ENCODE assay signal across 8 cellular contexts in genomic region chr2:43387092-43388062, GRCh38.
A peak's percentile ranks its signal among the peaks of the same experiment; 100 is the strongest.
DNase-seq lines count a peak whose midpoint lies in the region; ATAC-seq, FAIRE-seq and TF ChIP-seq lines count a peak whose summit lies in the region.

No MANE protein-coding gene starts in this region.

- H3K79me2 ChIP-seq in OCI-LY7 (ENCODE audit: insufficient read depth, low read depth, low read length), result no peaks in the 10 kb centered on the region

- H3K4me2 ChIP-seq in OCI-LY7 (ENCODE audit: low read length), result no peak overlapping the region

- intact Hi-C loops in naive thymus-derived CD4-positive, alpha-beta T cell (cut with micrococcal nuclease), result no loop called here
- intact Hi-C loops in OCI-LY7 (cut with micrococcal nuclease; ENCODE audit: unreplicated experiment) (no loop called here), Calu3 (cut with micrococcal nuclease; ENCODE audit: unreplicated experiment) (no loop called here)

- no peaks in the 10 kb centered on the region for H3K9me3 ChIP-seq in naive thymus-derived CD4-positive, alpha-beta T cell (ENCODE audit: control insufficient read depth in 2 of 3, low read length in 3 of 3)
- no peaks in the 10 kb centered on the region for H3K9me3 ChIP-seq in OCI-LY7 (ENCODE audit: low read length)

- peak; percentile 90 for FAIRE-seq in GM18507 (lab: Jason Lieb, UNC)

- TF ChIP-seq CTCF in OCI-LY7 (conservative IDR thresholded peaks at IDR 0.05; ENCODE audit: low read length) (no peak), Calu3 (IDR thresholded peaks at IDR 0.05; ENCODE audit: unreplicated experiment) (no peak)

- H3K4me1 Mint-ChIP-seq in naive thymus-derived CD4-positive, alpha-beta T cell, result peaks cover 0 to 32% (median 9%) of the 10 kb centered on the region in 7 donors
- H3K4me1 Mint-ChIP-seq in Calu3 (ENCODE audit: low read depth, unreplicated experiment), result peaks cover 32% of the 10 kb centered on the region

- H3K4me1 ChIP-seq in naive thymus-derived CD4-positive, alpha-beta T cell (ENCODE audit: control insufficient read depth in 2 of 2, insufficient read depth in 2 of 2, low read length in 2 of 2), result peaks cover 0 to 11% of the 10 kb centered on the region in 2 donors
- H3K4me1 ChIP-seq in OCI-LY7 (ENCODE audit: insufficient read depth, low read length, poor library complexity, severe bottlenecking), result no peaks in the 10 kb centered on the region

- no peaks in the 10 kb centered on the region for H4K20me1 ChIP-seq in OCI-LY7 (ENCODE audit: insufficient read depth, low read length)

- H3K9me3 Mint-ChIP-seq in naive thymus-derived CD4-positive, alpha-beta T cell, result no peaks in the 10 kb centered on the region
- no peaks in the 10 kb centered on the region for H3K9me3 Mint-ChIP-seq in Calu3 (ENCODE audit: low read depth, unreplicated experiment)

- BruUV-seq in OCI-LY7 (replicated peaks; lab: Mats Ljungman, UMichigan) (no TSS peak), Calu3 (replicated peaks; lab: Mats Ljungman, UMichigan) (no TSS peak)

- no peaks in the 10 kb centered on the region for H3K9me2 ChIP-seq in OCI-LY7 (ENCODE audit: insufficient read depth, low read length)

- ATAC-seq in HG02571 (IDR thresholded peaks at IDR 0.05; ENCODE audit: unreplicated experiment) (peak; percentile 78), SK-N-SH treated with all-trans-retinoic acid at 6 μM for 48 hours (no peak)
- no peak for ATAC-seq in naive thymus-derived CD4-positive, alpha-beta T cell

- H3K27me3 Mint-ChIP-seq in naive thymus-derived CD4-positive, alpha-beta T cell, result no peaks in the 10 kb centered on the region
- H3K27me3 Mint-ChIP-seq in Calu3 (ENCODE audit: unreplicated experiment), result no peaks in the 10 kb centered on the region

- no peaks in the 10 kb centered on the region for H3K27me3 ChIP-seq in naive thymus-derived CD4-positive, alpha-beta T cell (ENCODE audit: control insufficient read depth in 2 of 2, insufficient read depth in 2 of 2, low read length in 2 of 2)

- peak overlapping the region in 4 of 9 donors; percentile 0 to 63 (median 47) for H3K27ac Mint-ChIP-seq in naive thymus-derived CD4-positive, alpha-beta T cell
- H3K27ac Mint-ChIP-seq in Calu3 (ENCODE audit: unreplicated experiment), result no peak overlapping the region

- no peak for DNase-seq in GM18507 (ENCODE audit: extremely low spot score, insufficient read length, low read depth)
- no peak for DNase-seq in naive thymus-derived CD4-positive, alpha-beta T cell
- no peak for DNase-seq in NCI-H2196 treated with DMSO at 0.1 percent for 48 hours (lab: John Stamatoyannopoulos, UW; ENCODE audit: unreplicated experiment)
- DNase-seq in OCI-LY7 (ENCODE audit: low spot score), result no peak
- DNase-seq in KG1 (lab: John Stamatoyannopoulos, UW), result no peak
- DNase-seq in Calu3, result no peak

- no peak overlapping the region for H3K27ac ChIP-seq in naive thymus-derived CD4-positive, alpha-beta T cell (ENCODE audit: low read depth, low read length)
- H3K27ac ChIP-seq in OCI-LY7 (ENCODE audit: low read depth, low read length, poor library complexity, severe bottlenecking), result no peak overlapping the region

- peak overlapping the region in 2 of 10 donors; percentile 26 to 53 for H3K4me3 Mint-ChIP-seq in naive thymus-derived CD4-positive, alpha-beta T cell
- no peak overlapping the region for H3K4me3 Mint-ChIP-seq in Calu3 (ENCODE audit: low read depth, unreplicated experiment)

- H3K36me3 Mint-ChIP-seq in naive thymus-derived CD4-positive, alpha-beta T cell, result peaks cover 0 to 17% (median 8%) of the 10 kb centered on the region in 5 donors
- peaks cover 3% of the 10 kb centered on the region for H3K36me3 Mint-ChIP-seq in Calu3 (ENCODE audit: insufficient read depth, unreplicated experiment)

- H3K4me3 ChIP-seq in naive thymus-derived CD4-positive, alpha-beta T cell (ENCODE audit: low read length), result peak overlapping the region; percentile 15
- no peak overlapping the region for H3K4me3 ChIP-seq in OCI-LY7 (ENCODE audit: low read depth, low read length, poor library complexity, severe bottlenecking)

- H2AFZ ChIP-seq in OCI-LY7 (ENCODE audit: low read length), result no peak overlapping the region

- H3K36me3 ChIP-seq in naive thymus-derived CD4-positive, alpha-beta T cell (ENCODE audit: control insufficient read depth in 2 of 3, insufficient read depth in 3 of 3, low read length in 3 of 3), result no peaks in the 10 kb centered on the region
- H3K36me3 ChIP-seq in OCI-LY7 (ENCODE audit: insufficient read depth, low read length), result no peaks in the 10 kb centered on the region

- POLR2A ChIA-PET in naive thymus-derived CD4-positive, alpha-beta T cell (lab: Charles Lee), result no interaction called here
- POLR2A ChIA-PET in OCI-LY7 (lab: Charles Lee), result no interaction called here

- CTCF ChIA-PET in naive thymus-derived CD4-positive, alpha-beta T cell (lab: Charles Lee), result interaction anchor here (0.6 kb wide), 2 partner anchors 194 to 976 kb away, joined by 3 read pairs; no protein-coding TSS in a partner anchor
- CTCF ChIA-PET in OCI-LY7 (lab: Charles Lee; ENCODE audit: unreplicated experiment) (no interaction called here), Calu3 (lab: Charles Lee) (no interaction called here)

TF ChIP-seq in SK-N-SH treated with all-trans-retinoic acid at 6 μM for 48 hours, 23 proteins besides CTCF, POLR2A, EP300 and RAD21:
- TF ChIP-seq ZNF70 (CRISPR knock-in tag; IDR thresholded peaks at IDR 0.05), result no peak
- TF ChIP-seq, protein P1, sequence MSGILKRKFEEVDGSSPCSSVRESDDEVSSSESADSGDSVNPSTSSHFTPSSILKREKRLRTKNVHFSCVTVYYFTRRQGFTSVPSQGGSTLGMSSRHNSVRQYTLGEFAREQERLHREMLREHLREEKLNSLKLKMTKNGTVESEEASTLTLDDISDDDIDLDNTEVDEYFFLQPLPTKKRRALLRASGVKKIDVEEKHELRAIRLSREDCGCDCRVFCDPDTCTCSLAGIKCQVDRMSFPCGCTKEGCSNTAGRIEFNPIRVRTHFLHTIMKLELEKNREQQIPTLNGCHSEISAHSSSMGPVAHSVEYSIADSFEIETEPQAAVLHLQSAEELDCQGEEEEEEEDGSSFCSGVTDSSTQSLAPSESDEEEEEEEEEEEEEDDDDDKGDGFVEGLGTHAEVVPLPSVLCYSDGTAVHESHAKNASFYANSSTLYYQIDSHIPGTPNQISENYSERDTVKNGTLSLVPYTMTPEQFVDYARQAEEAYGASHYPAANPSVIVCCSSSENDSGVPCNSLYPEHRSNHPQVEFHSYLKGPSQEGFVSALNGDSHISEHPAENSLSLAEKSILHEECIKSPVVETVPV (CRISPR knock-in tag; IDR thresholded peaks at IDR 0.05), result no peak
- 0 out of 2 replicates have a peak, but pooled peaks have one; percentile 30 for TF ChIP-seq ISL1 (CRISPR knock-in tag; IDR thresholded peaks at IDR 0.05)
- no peak for TF ChIP-seq CREB5 (CRISPR knock-in tag; IDR thresholded peaks at IDR 0.05; ENCODE audit: low read depth)
